14 cellular contexts compared by ENCODE assay signal in the genomic region with DNA sequence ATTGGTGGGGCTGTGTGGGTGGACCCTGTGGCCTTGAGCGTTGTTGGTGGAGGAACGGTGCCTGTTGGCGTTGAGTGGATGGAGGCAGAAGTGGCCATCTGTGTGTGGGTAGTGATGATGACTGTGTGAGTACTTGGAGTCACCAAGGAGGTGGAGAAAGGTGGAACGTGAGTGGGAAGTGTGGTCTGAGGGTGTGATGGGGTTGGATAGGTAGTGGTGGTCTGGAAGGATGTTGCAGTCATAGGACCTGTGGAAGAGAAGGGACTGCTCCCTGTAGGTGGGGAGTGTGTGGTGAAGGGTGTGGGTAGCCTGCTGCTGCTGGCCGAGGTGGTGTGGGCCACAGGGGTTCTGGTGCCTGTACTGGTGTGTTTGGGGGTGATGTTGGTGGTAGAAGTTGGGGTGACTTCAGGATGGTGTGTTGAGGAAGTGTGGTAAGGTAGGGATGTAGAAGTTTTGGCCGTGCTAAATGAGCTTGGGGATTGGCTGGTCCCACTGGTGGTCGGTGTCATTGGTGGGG. TPM values are rescaled to one million over a fixed set of nuclear protein-coding genes. Genes with fewer than 3 reads are reported as not detected.
DNase-seq lines count a peak whose midpoint lies in the region; ATAC-seq, FAIRE-seq and TF ChIP-seq lines count a peak whose summit lies in the region.
"Not testable (repeated sequence)": the region's sequence is repeated elsewhere in the genome, so short reads cannot be mapped to it uniquely, and the experiment has no call there.
"Had no signal": no experiment of that assay in that cellular context is flagged by ENCODE, and none has a peak within 500 bp of the region (broad histone marks: within the 10 kb centered on the region; RNA-seq: fewer than 3 reads in every experiment).

No MANE protein-coding gene starts in this region.

- not testable (repeated sequence) for H3K4me1 ChIP-seq in A549

- not testable (repeated sequence) for TF ChIP-seq POLR2A in A549 (IDR thresholded peaks at IDR 0.05; ENCODE audit: low read length)

- H3K4me3 ChIP-seq in A549 = not testable (repeated sequence)

- ATAC-seq in A549 (peak; percentile 35 to 66), esophagus mucosa (peak; percentile 52), natural killer cell (peak; percentile 46 to 49 (median 47))
- ATAC-seq in activated naive CD8-positive, alpha-beta T cell treated with anti-CD3 and anti-CD28 coated beads, Interleukin-2, amount 10 ng/mL, durations not matched to agents 7 days and 5 days (ENCODE audit: low read depth) = peak; percentile 19
- peak; percentile 54 for ATAC-seq in stimulated activated effector memory CD8-positive, alpha-beta T cell treated with anti-CD3 and anti-CD28 coated beads, Interleukin-12 subunit alpha, Interleukin-12 subunit beta, amount 100 ng/mL, for 72 hours

- not testable (repeated sequence) for H3K4me2 ChIP-seq in A549

- not testable (repeated sequence) for DNase-seq in A549 (ENCODE audit: low read depth in 1 of 2, low spot score in 1 of 2); GM19239 (ENCODE audit: insufficient read length, low spot score); activated naive CD8-positive, alpha-beta T cell treated with anti-CD3 and anti-CD28 coated beads, Interleukin-2, amount 10 ng/mL, durations not matched to agents 7 days and 5 days; stimulated activated effector memory CD8-positive, alpha-beta T cell treated with anti-CD3 and anti-CD28 coated beads, Interleukin-12 subunit alpha, Interleukin-12 subunit beta, amount 100 ng/mL, for 72 hours (ENCODE audit: low spot score in 2 of 2)
- peak; percentile 60 for DNase-seq in activated CD4-positive, alpha-beta T cell treated with anti-CD3 and anti-CD28 coated beads, Interleukin-2, amount 10 ng/mL, durations not matched to agents 24 days and 14 days
- DNase-seq in immature natural killer cell = peak in 2 of 3 donors; percentile 12 to 15
- DNase-seq in natural killer cell = peak; percentile 33

- not testable (repeated sequence) for TF ChIP-seq EP300 in A549 (IDR thresholded peaks at IDR 0.05)

- 65% methylated on average over 7 of the region's 7 CpGs for WGBS in A549 (ENCODE audit: missing lambda C conversion rate)

- not testable (repeated sequence) for H3K27ac Mint-ChIP-seq in activated CD4-positive, alpha-beta T cell treated with anti-CD3 and anti-CD28 coated beads, Interleukin-2, amount 10 ng/mL, durations not matched to agents 24 days and 14 days
- H3K27ac Mint-ChIP-seq in activated naive CD8-positive, alpha-beta T cell treated with anti-CD3 and anti-CD28 coated beads, Interleukin-2, amount 10 ng/mL, durations not matched to agents 7 days and 5 days = peak overlapping the region; percentile 1
- H3K27ac Mint-ChIP-seq in immature natural killer cell (peak overlapping the region in 4 of 6 donors; percentile 0 to 2 (median 0)), natural killer cell (peak overlapping the region; percentile 1 to 11)
- peak overlapping the region; percentile 5 for H3K27ac Mint-ChIP-seq in stimulated activated effector memory CD8-positive, alpha-beta T cell treated with anti-CD3 and anti-CD28 coated beads, Interleukin-12 subunit alpha, Interleukin-12 subunit beta, amount 100 ng/mL, for 72 hours

- H3K9me3 Mint-ChIP-seq in activated CD4-positive, alpha-beta T cell treated with anti-CD3 and anti-CD28 coated beads, Interleukin-2, amount 10 ng/mL, durations not matched to agents 24 days and 14 days = peaks cover 20% of the 10 kb centered on the region
- H3K9me3 Mint-ChIP-seq in activated naive CD8-positive, alpha-beta T cell treated with anti-CD3 and anti-CD28 coated beads, Interleukin-2, amount 10 ng/mL, durations not matched to agents 7 days and 5 days = peaks cover 18% of the 10 kb centered on the region
- not testable (repeated sequence) for H3K9me3 Mint-ChIP-seq in immature natural killer cell
- H3K9me3 Mint-ChIP-seq in natural killer cell = peaks cover 3 to 17% of the 10 kb centered on the region in 2 donors
- peaks cover 14% of the 10 kb centered on the region for H3K9me3 Mint-ChIP-seq in stimulated activated effector memory CD8-positive, alpha-beta T cell treated with anti-CD3 and anti-CD28 coated beads, Interleukin-12 subunit alpha, Interleukin-12 subunit beta, amount 100 ng/mL, for 72 hours

- CTCF ChIA-PET in A549 (lab: Yijun Ruan, JAX) = interaction anchor here (0.7 to 2.6 kb wide), 8 partner anchors 10 to 211 kb away, joined by 3 to 8 read pairs (median 3); no protein-coding TSS in a partner anchor

- H3K4me1 Mint-ChIP-seq in activated CD4-positive, alpha-beta T cell treated with anti-CD3 and anti-CD28 coated beads, Interleukin-2, amount 10 ng/mL, durations not matched to agents 24 days and 14 days = peaks cover 19% of the 10 kb centered on the region
- H3K4me1 Mint-ChIP-seq in activated naive CD8-positive, alpha-beta T cell treated with anti-CD3 and anti-CD28 coated beads, Interleukin-2, amount 10 ng/mL, durations not matched to agents 7 days and 5 days = peaks cover 17% of the 10 kb centered on the region
- peaks cover 28 to 45% of the 10 kb centered on the region in 2 donors for H3K4me1 Mint-ChIP-seq in immature natural killer cell
- peaks cover 28 to 34% of the 10 kb centered on the region in 2 donors for H3K4me1 Mint-ChIP-seq in natural killer cell
- H3K4me1 Mint-ChIP-seq in stimulated activated effector memory CD8-positive, alpha-beta T cell treated with anti-CD3 and anti-CD28 coated beads, Interleukin-12 subunit alpha, Interleukin-12 subunit beta, amount 100 ng/mL, for 72 hours = peaks cover 39% of the 10 kb centered on the region

- not testable (repeated sequence) for H3K27me3 Mint-ChIP-seq in activated CD4-positive, alpha-beta T cell treated with anti-CD3 and anti-CD28 coated beads, Interleukin-2, amount 10 ng/mL, durations not matched to agents 24 days and 14 days; activated naive CD8-positive, alpha-beta T cell treated with anti-CD3 and anti-CD28 coated beads, Interleukin-2, amount 10 ng/mL, durations not matched to agents 7 days and 5 days; natural killer cell (ENCODE audit: low read depth in 2 of 2)
- H3K27me3 Mint-ChIP-seq in immature natural killer cell (ENCODE audit: low read depth in 3 of 3) = peaks cover 3 to 22% (median 8%) of the 10 kb centered on the region in 3 donors

- not testable (repeated sequence) for H3K27ac ChIP-seq in A549

- H3K36me3 Mint-ChIP-seq in activated CD4-positive, alpha-beta T cell treated with anti-CD3 and anti-CD28 coated beads, Interleukin-2, amount 10 ng/mL, durations not matched to agents 24 days and 14 days (ENCODE audit: low read depth); immature natural killer cell; natural killer cell: not testable (repeated sequence)
- peaks cover 18% of the 10 kb centered on the region for H3K36me3 Mint-ChIP-seq in activated naive CD8-positive, alpha-beta T cell treated with anti-CD3 and anti-CD28 coated beads, Interleukin-2, amount 10 ng/mL, durations not matched to agents 7 days and 5 days
- H3K36me3 Mint-ChIP-seq in stimulated activated effector memory CD8-positive, alpha-beta T cell treated with anti-CD3 and anti-CD28 coated beads, Interleukin-12 subunit alpha, Interleukin-12 subunit beta, amount 100 ng/mL, for 72 hours = peaks cover 10% of the 10 kb centered on the region

- intact Hi-C loops in activated CD4-positive, alpha-beta T cell treated with anti-CD3 and anti-CD28 coated beads, Interleukin-2, amount 10 ng/mL, durations not matched to agents 24 days and 14 days (cut with micrococcal nuclease) = not testable (repeated sequence)
- intact Hi-C loops in natural killer cell (cut with micrococcal nuclease) = loop anchor here (10.0 kb wide), 1 partner anchor 72 kb away; no protein-coding TSS in a partner anchor

- not testable (repeated sequence) for TF ChIP-seq RAD21 in A549 (conservative IDR thresholded peaks at IDR 0.05 in 1 of 2, IDR thresholded peaks at IDR 0.05 in 1 of 2)

- FAIRE-seq in A549 (lab: Jason Lieb, UNC) = peak; percentile 100
- FAIRE-seq in GM19239 (lab: Jason Lieb, UNC) = peak; percentile 4

- TF ChIP-seq CTCF in A549 (IDR thresholded peaks at IDR 0.05); natural killer cell (IDR thresholded peaks at IDR 0.05): not testable (repeated sequence)

- not testable (repeated sequence) for H3K4me3 Mint-ChIP-seq in activated CD4-positive, alpha-beta T cell treated with anti-CD3 and anti-CD28 coated beads, Interleukin-2, amount 10 ng/mL, durations not matched to agents 24 days and 14 days; activated naive CD8-positive, alpha-beta T cell treated with anti-CD3 and anti-CD28 coated beads, Interleukin-2, amount 10 ng/mL, durations not matched to agents 7 days and 5 days; stimulated activated effector memory CD8-positive, alpha-beta T cell treated with anti-CD3 and anti-CD28 coated beads, Interleukin-12 subunit alpha, Interleukin-12 subunit beta, amount 100 ng/mL, for 72 hours
- H3K4me3 Mint-ChIP-seq in immature natural killer cell (peak overlapping the region; percentile 22 to 57 (median 38)), natural killer cell (peak overlapping the region; percentile 41)

- H3K9me3 ChIP-seq in A549 = not testable (repeated sequence)

- POLR2A ChIA-PET in A549 (lab: Yijun Ruan, JAX); activated naive CD8-positive, alpha-beta T cell treated with anti-CD3 and anti-CD28 coated beads, Interleukin-2, amount 10 ng/mL, durations not matched to agents 7 days and 5 days (lab: Charles Lee): not testable (repeated sequence)

RNA-seq across cellular contexts. Expression of a gene that starts 19.9 kb away (rescaled TPM):
- polyA plus RNA-seq in A549 (2011; rRNA removed) (not detected in 2 replicates), A549 (2017; fragmentation: RNase III; extraction: RNeasy Plus Mini Kit Qiagen cat#74134 plus additional on column Dnase treatment) (not detected in 3 replicates), immature natural killer cell (not detected)
- polyA plus RNA-seq in A549 (2012; cell fraction: cytosol; rRNA removed) = not detected in 2 replicates
- polyA plus RNA-seq in A549 (2012; cell fraction: nucleus; rRNA removed) = under 0.01 TPM in 1 of 2 replicates, not detected in the other
- polyA minus RNA-seq in A549 (2011; rRNA and poly(A)+ RNA removed) = 0.08 TPM in 1 of 2 replicates, not detected in the other
- total RNA-seq in activated CD4-positive, alpha-beta T cell treated with anti-CD3 and anti-CD28 coated beads, Interleukin-2, amount 10 ng/mL, durations not matched to agents 24 days and 14 days = not detected in 2 replicates
- total RNA-seq in activated naive CD8-positive, alpha-beta T cell treated with anti-CD3 and anti-CD28 coated beads, Interleukin-2, amount 10 ng/mL, durations not matched to agents 7 days and 5 days = not detected
- total RNA-seq in esophagus mucosa (not detected), natural killer cell (not detected)
- total RNA-seq: cardiac septum, Daoy, dermis blood vessel endothelial cell, posterior vena cava, SJCRH30, skeletal muscle tissue had no signal

RNA-seq across cellular contexts. Expression of a gene that starts 58.0 kb away (rescaled TPM):
- polyA plus RNA-seq in A549 (2011; rRNA removed) = 0.01 and 0.04 TPM in 2 replicates
- 0.01 TPM in 2 replicates for polyA plus RNA-seq in A549 (2012; cell fraction: cytosol; rRNA removed)
- 0.29 and 0.90 TPM in 2 replicates for polyA plus RNA-seq in A549 (2012; cell fraction: nucleus; rRNA removed)
- 0.03 TPM in 3 replicates for polyA plus RNA-seq in A549 (2017; fragmentation: RNase III; extraction: RNeasy Plus Mini Kit Qiagen cat#74134 plus additional on column Dnase treatment)
- 0.04 and 0.05 TPM in 2 replicates for polyA minus RNA-seq in A549 (2011; rRNA and poly(A)+ RNA removed)
- not detected in 2 replicates for total RNA-seq in activated CD4-positive, alpha-beta T cell treated with anti-CD3 and anti-CD28 coated beads, Interleukin-2, amount 10 ng/mL, durations not matched to agents 24 days and 14 days
- not detected for total RNA-seq in activated naive CD8-positive, alpha-beta T cell treated with anti-CD3 and anti-CD28 coated beads, Interleukin-2, amount 10 ng/mL, durations not matched to agents 7 days and 5 days
- 0.08 TPM for total RNA-seq in esophagus mucosa
- not detected for polyA plus RNA-seq in immature natural killer cell
- total RNA-seq in natural killer cell = not detected
- total RNA-seq: Daoy, dermis blood vessel endothelial cell, skeletal muscle tissue had no signal
